9 cellular contexts compared by ENCODE assay signal in the genomic region with DNA sequence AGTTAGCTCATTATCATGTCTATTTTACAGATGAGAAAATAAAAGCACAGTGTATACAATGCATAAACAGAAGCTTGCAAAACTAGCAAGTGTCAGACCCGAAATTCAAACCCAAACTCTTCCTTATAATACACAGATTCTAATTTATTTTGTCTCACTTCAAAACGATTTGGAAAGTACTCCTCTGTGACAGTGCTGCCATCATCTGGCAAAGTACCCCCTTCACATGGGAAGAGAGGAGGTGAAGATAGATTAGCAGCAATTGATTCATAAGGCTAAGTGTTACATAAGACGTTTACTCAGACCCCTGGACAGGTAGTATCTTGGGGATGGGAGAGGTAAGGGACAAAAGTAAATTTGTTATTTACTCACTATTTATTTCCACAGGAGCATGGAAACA.
DNase-seq lines count a peak whose midpoint lies in the region; ATAC-seq and TF ChIP-seq lines count a peak whose summit lies in the region.
"Had no signal": no experiment of that assay in that cellular context is flagged by ENCODE, and none has a peak within 500 bp of the region (broad histone marks: within the 10 kb centered on the region; RNA-seq: fewer than 3 reads in every experiment).

No MANE protein-coding gene starts in this region.

- no peaks in the 10 kb centered on the region for H4K20me1 ChIP-seq in Loucy (ENCODE audit: insufficient read depth, low read length, poor library complexity, severe bottlenecking)

- DNase-seq in NCI-H1417 (lab: John Stamatoyannopoulos, UW), result peak in 2 of 3 experiments; percentile 24 to 67
- no peak for DNase-seq in NCI-H1417 treated with DMSO at 0.1 percent for 48 hours (lab: John Stamatoyannopoulos, UW)
- DNase-seq in brain microvascular endothelial cell, result peak; percentile 16
- DNase-seq in myocyte (ENCODE audit: low read depth), result peak; percentile 6
- DNase-seq in T-helper 2 cell treated with Interferon-gamma antibody and Interleukin-4, amounts not matched to agents 5 μg/mL and 100 μg/mL, for 36 hours (ENCODE audit: low spot score), result no peak

- no peak overlapping the region for H2AFZ ChIP-seq in Loucy (ENCODE audit: low read length)

- H3K9ac ChIP-seq in Loucy (ENCODE audit: low read depth, low read length, poor library complexity, severe bottlenecking), result no peak overlapping the region

- ATAC-seq in HG03571 (IDR thresholded peaks at IDR 0.05; ENCODE audit: unreplicated experiment) (no peak), HG03196 (IDR thresholded peaks at IDR 0.05; ENCODE audit: unreplicated experiment) (no peak)
- ATAC-seq: A549 had no signal

- H3K36me3 ChIP-seq in Loucy (ENCODE audit: insufficient read depth, low read length) (no peaks in the 10 kb centered on the region), brain microvascular endothelial cell (replicated peaks) (no peaks in the 10 kb centered on the region)

- no peaks in the 10 kb centered on the region for H3K79me2 ChIP-seq in Loucy (ENCODE audit: insufficient read depth, low read length)

- H3K4me1 ChIP-seq in Loucy (ENCODE audit: insufficient read depth, low read length, poor library complexity, severe bottlenecking), result no peaks in the 10 kb centered on the region
- H3K4me1 ChIP-seq: A549 had no signal

- H3K27ac Mint-ChIP-seq in T-helper 2 cell treated with Interferon-gamma antibody and Interleukin-4, amounts not matched to agents 5 μg/mL and 100 μg/mL, for 36 hours, result no peak overlapping the region

- H3K4me2 ChIP-seq in Loucy (ENCODE audit: low read depth, low read length, poor library complexity, severe bottlenecking), result no peak overlapping the region
- H3K4me2 ChIP-seq: A549 had no signal

- no peaks in the 10 kb centered on the region for H3F3A ChIP-seq in Loucy (ENCODE audit: low read depth)

- no peaks in the 10 kb centered on the region for H3K4me1 Mint-ChIP-seq in T-helper 2 cell treated with Interferon-gamma antibody and Interleukin-4, amounts not matched to agents 5 μg/mL and 100 μg/mL, for 36 hours (ENCODE audit: low read depth)

- no peaks in the 10 kb centered on the region for H3K27me3 ChIP-seq in Loucy (ENCODE audit: insufficient read depth, low read length, poor library complexity, severe bottlenecking)
- no peaks in the 10 kb centered on the region for H3K27me3 ChIP-seq in brain microvascular endothelial cell (replicated peaks)

- H3K36me3 Mint-ChIP-seq in T-helper 2 cell treated with Interferon-gamma antibody and Interleukin-4, amounts not matched to agents 5 μg/mL and 100 μg/mL, for 36 hours (ENCODE audit: low read depth), result no peaks in the 10 kb centered on the region

- H3K9me3 ChIP-seq in Loucy (ENCODE audit: insufficient read depth, low read depth, low read length), result no peaks in the 10 kb centered on the region
- H3K9me3 ChIP-seq: A549 had no signal

- H3K4me3 ChIP-seq in Loucy (ENCODE audit: low read length, poor library complexity, severe bottlenecking) (no peak overlapping the region), brain microvascular endothelial cell (ENCODE audit: low read depth, low read length) (no peak overlapping the region)
- H3K4me3 ChIP-seq: A549 had no signal

- no peaks in the 10 kb centered on the region for H3K9me2 ChIP-seq in Loucy (replicated peaks; ENCODE audit: low read depth, low read length)

- in situ Hi-C loops in brain microvascular endothelial cell (cut with HindIII; ENCODE audit: low pct_ligation_motif_present, low sequenced_read_pairs), result no loop called here

- no peak overlapping the region for H3K4me3 Mint-ChIP-seq in T-helper 2 cell treated with Interferon-gamma antibody and Interleukin-4, amounts not matched to agents 5 μg/mL and 100 μg/mL, for 36 hours

- H3K9me3 Mint-ChIP-seq in T-helper 2 cell treated with Interferon-gamma antibody and Interleukin-4, amounts not matched to agents 5 μg/mL and 100 μg/mL, for 36 hours, result peaks cover 25% of the 10 kb centered on the region

- no peaks in the 10 kb centered on the region for H3K27me3 Mint-ChIP-seq in T-helper 2 cell treated with Interferon-gamma antibody and Interleukin-4, amounts not matched to agents 5 μg/mL and 100 μg/mL, for 36 hours (ENCODE audit: low read depth)

- TF ChIP-seq CTCF in Loucy (conservative IDR thresholded peaks at IDR 0.05; ENCODE audit: low read length) (peak; percentile 57), brain microvascular endothelial cell (IDR thresholded peaks at IDR 0.05; ENCODE audit: low read depth, low read length, missing control alignments) (peak; percentile 63)

- no peak overlapping the region for H3K27ac ChIP-seq in brain microvascular endothelial cell
- H3K27ac ChIP-seq: A549 had no signal

Comparison
In these comparisons a context has a peak if more than half of its experiments do, and no peak if none do; other contexts are left out.
1. DNase-seq: peak in NCI-H1417 (2 of 3), brain microvascular endothelial cell (single experiment) and myocyte (single experiment); none in NCI-H1417 treated with DMSO at 0.1 percent for 48 hours (single experiment) and T-helper 2 cell treated with Interferon-gamma antibody and Interleukin-4, amounts not matched to agents 5 μg/mL and 100 μg/mL, for 36 hours (single experiment).